Comparison of ENCODE assay signal across 10 cellular contexts in genomic region chr2:98769784-98770183, GRCh38. TPM values are rescaled to one million over a fixed set of nuclear protein-coding genes. Genes with fewer than 3 reads are reported as not detected.
DNase-seq lines count a peak whose midpoint lies in the region; ATAC-seq and TF ChIP-seq lines count a peak whose summit lies in the region.
"Had no signal": no experiment of that assay in that cellular context is flagged by ENCODE, and none has a peak within 500 bp of the region (broad histone marks: within the 10 kb centered on the region; RNA-seq: fewer than 3 reads in every experiment).

No MANE protein-coding gene starts in this region.

- H3K27me3 ChIP-seq in DND-41 (ENCODE audit: insufficient read depth, low read length, poor library complexity) = no peaks in the 10 kb centered on the region
- no peaks in the 10 kb centered on the region for H3K27me3 ChIP-seq in smooth muscle cell (ENCODE audit: low read depth)
- H3K27me3 ChIP-seq: neutrophil, SJSA1 had no signal

- ATAC-seq in DND-41 (ENCODE audit: insufficient read depth, low read depth) (peak; percentile 31), GM21367 (IDR thresholded peaks at IDR 0.05; ENCODE audit: unreplicated experiment) (no peak), HG03135 (IDR thresholded peaks at IDR 0.05; ENCODE audit: unreplicated experiment) (no peak)
- ATAC-seq in natural killer cell treated with Interleukin-12 subunit alpha and Interleukin-12 subunit beta and Interleukin-15 and Interleukin-18, amount 100 ng/mL, for 72 hours = no peak

- peak overlapping the region; percentile 99 for H3K27ac Mint-ChIP-seq in activated T-helper 1 cell treated with anti-CD3 and anti-CD28 coated beads, Interleukin-12 subunit alpha, Interleukin-12 subunit beta, Interleukin-2, Interleukin-4 antibody, amounts not matched to agents 30 ng/mL and 10 ng/mL and 1 ng/mL, durations not matched to agents 14 hours and 24 hours and 36 hours
- H3K27ac Mint-ChIP-seq in natural killer cell treated with Interleukin-12 subunit alpha and Interleukin-12 subunit beta and Interleukin-15 and Interleukin-18, amount 100 ng/mL, for 72 hours = peak overlapping the region; percentile 24 to 94

- H2AFZ ChIP-seq in DND-41 (ENCODE audit: low read depth, low read length) (peak overlapping the region; percentile 32; the same call in 1 of the 2 replicates), smooth muscle cell (ENCODE audit: low read depth) (no peak overlapping the region)

- intact Hi-C loops in activated T-helper 1 cell treated with anti-CD3 and anti-CD28 coated beads, Interleukin-12 subunit alpha, Interleukin-12 subunit beta, Interleukin-2, Interleukin-4 antibody, amounts not matched to agents 30 ng/mL and 10 ng/mL and 1 ng/mL, durations not matched to agents 14 hours and 24 hours and 36 hours (cut with micrococcal nuclease) = loop anchor here (2.0 to 10.0 kb wide), 6 partner anchors 59 to 568 kb away; partner anchors contain the start of genes COA5, EIF5B, LIPT1 and TSGA10

- peaks cover 79% of the 10 kb centered on the region for H3K4me1 Mint-ChIP-seq in activated T-helper 1 cell treated with anti-CD3 and anti-CD28 coated beads, Interleukin-12 subunit alpha, Interleukin-12 subunit beta, Interleukin-2, Interleukin-4 antibody, amounts not matched to agents 30 ng/mL and 10 ng/mL and 1 ng/mL, durations not matched to agents 14 hours and 24 hours and 36 hours (ENCODE audit: low read depth)
- peaks cover 43% of the 10 kb centered on the region in 2 donors for H3K4me1 Mint-ChIP-seq in natural killer cell treated with Interleukin-12 subunit alpha and Interleukin-12 subunit beta and Interleukin-15 and Interleukin-18, amount 100 ng/mL, for 72 hours (ENCODE audit: low read depth in 2 of 2)

- H3F3A ChIP-seq in smooth muscle cell (ENCODE audit: low read depth) = no peaks in the 10 kb centered on the region

- WGBS in smooth muscle cell (ENCODE audit: low lambda C conversion rate) = 84% methylated on average over 14 of the region's 14 CpGs

- H3K4me3 ChIP-seq in DND-41 (ENCODE audit: low read depth in 1 of 2, low read length in 2 of 2) (peak overlapping the region in 1 of 2 experiments; percentile 59; a peak in 2 of 4 replicates), smooth muscle cell (no peak overlapping the region)
- H3K4me3 ChIP-seq: SJSA1 had no signal

- no peaks in the 10 kb centered on the region for H4K20me1 ChIP-seq in DND-41 (ENCODE audit: insufficient read depth, low read length)
- H4K20me1 ChIP-seq in smooth muscle cell (ENCODE audit: low read depth) = no peaks in the 10 kb centered on the region

- peak; percentile 88 for DNase-seq in DND-41
- peak; percentile 98 for DNase-seq in NCI-H2196 treated with DMSO at 0.1 percent for 48 hours (lab: John Stamatoyannopoulos, UW; ENCODE audit: unreplicated experiment)
- DNase-seq in activated T-helper 1 cell treated with anti-CD3 and anti-CD28 coated beads, Interleukin-12 subunit alpha, Interleukin-12 subunit beta, Interleukin-2, Interleukin-4 antibody, amounts not matched to agents 30 ng/mL and 10 ng/mL and 1 ng/mL, durations not matched to agents 14 hours and 24 hours and 36 hours (ENCODE audit: low spot score) = no peak
- DNase-seq in natural killer cell treated with Interleukin-12 subunit alpha and Interleukin-12 subunit beta and Interleukin-15 and Interleukin-18, amount 100 ng/mL, for 72 hours (ENCODE audit: low spot score) = no peak
- no peak for DNase-seq in HCEC 1CT
- no peak for DNase-seq in smooth muscle cell (lab: John Stamatoyannopoulos, UW; ENCODE audit: unreplicated experiment)

- H3K36me3 Mint-ChIP-seq in activated T-helper 1 cell treated with anti-CD3 and anti-CD28 coated beads, Interleukin-12 subunit alpha, Interleukin-12 subunit beta, Interleukin-2, Interleukin-4 antibody, amounts not matched to agents 30 ng/mL and 10 ng/mL and 1 ng/mL, durations not matched to agents 14 hours and 24 hours and 36 hours (ENCODE audit: low read depth) = peaks cover 3% of the 10 kb centered on the region
- no peaks in the 10 kb centered on the region for H3K36me3 Mint-ChIP-seq in natural killer cell treated with Interleukin-12 subunit alpha and Interleukin-12 subunit beta and Interleukin-15 and Interleukin-18, amount 100 ng/mL, for 72 hours

- H3K4me1 ChIP-seq in DND-41 (ENCODE audit: insufficient read depth, low read length) (peaks cover 83% of the 10 kb centered on the region), smooth muscle cell (ENCODE audit: low read depth) (no peaks in the 10 kb centered on the region)
- H3K4me1 ChIP-seq: SJSA1 had no signal

- H3K4me2 ChIP-seq in DND-41 (ENCODE audit: insufficient read depth, low read length) (peak overlapping the region; percentile 68), smooth muscle cell (no peak overlapping the region)

- H3K79me2 ChIP-seq in DND-41 (ENCODE audit: insufficient read depth, low read length) (peaks cover 16% of the 10 kb centered on the region; the same call in 1 of the 2 replicates), smooth muscle cell (ENCODE audit: low read depth) (no peaks in the 10 kb centered on the region)

- H3K4me3 Mint-ChIP-seq in activated T-helper 1 cell treated with anti-CD3 and anti-CD28 coated beads, Interleukin-12 subunit alpha, Interleukin-12 subunit beta, Interleukin-2, Interleukin-4 antibody, amounts not matched to agents 30 ng/mL and 10 ng/mL and 1 ng/mL, durations not matched to agents 14 hours and 24 hours and 36 hours = peak overlapping the region; percentile 92
- peak overlapping the region; percentile 83 for H3K4me3 Mint-ChIP-seq in natural killer cell treated with Interleukin-12 subunit alpha and Interleukin-12 subunit beta and Interleukin-15 and Interleukin-18, amount 100 ng/mL, for 72 hours

- H3K36me3 ChIP-seq in DND-41 (ENCODE audit: insufficient read depth, low read length) (peaks cover 13% of the 10 kb centered on the region), smooth muscle cell (ENCODE audit: low read depth) (no peaks in the 10 kb centered on the region)
- H3K36me3 ChIP-seq: neutrophil, SJSA1 had no signal

- H3K27me3 Mint-ChIP-seq in activated T-helper 1 cell treated with anti-CD3 and anti-CD28 coated beads, Interleukin-12 subunit alpha, Interleukin-12 subunit beta, Interleukin-2, Interleukin-4 antibody, amounts not matched to agents 30 ng/mL and 10 ng/mL and 1 ng/mL, durations not matched to agents 14 hours and 24 hours and 36 hours (ENCODE audit: insufficient read depth) = peaks cover 2% of the 10 kb centered on the region
- H3K27me3 Mint-ChIP-seq in natural killer cell treated with Interleukin-12 subunit alpha and Interleukin-12 subunit beta and Interleukin-15 and Interleukin-18, amount 100 ng/mL, for 72 hours = no peaks in the 10 kb centered on the region

- H3K27ac ChIP-seq in DND-41 (ENCODE audit: low read length) (peak overlapping the region; percentile 92), smooth muscle cell (ENCODE audit: low read depth) (no peak overlapping the region)
- H3K27ac ChIP-seq: neutrophil, SJSA1 had no signal

- no peaks in the 10 kb centered on the region for H3K9me3 ChIP-seq in DND-41 (ENCODE audit: insufficient read depth, low read length, severe bottlenecking)
- no peaks in the 10 kb centered on the region for H3K9me3 ChIP-seq in smooth muscle cell (replicated peaks; ENCODE audit: low read depth)
- H3K9me3 ChIP-seq: neutrophil, SJSA1 had no signal

- no peaks in the 10 kb centered on the region for H3K9me3 Mint-ChIP-seq in activated T-helper 1 cell treated with anti-CD3 and anti-CD28 coated beads, Interleukin-12 subunit alpha, Interleukin-12 subunit beta, Interleukin-2, Interleukin-4 antibody, amounts not matched to agents 30 ng/mL and 10 ng/mL and 1 ng/mL, durations not matched to agents 14 hours and 24 hours and 36 hours
- no peaks in the 10 kb centered on the region for H3K9me3 Mint-ChIP-seq in natural killer cell treated with Interleukin-12 subunit alpha and Interleukin-12 subunit beta and Interleukin-15 and Interleukin-18, amount 100 ng/mL, for 72 hours

- TF ChIP-seq CTCF in DND-41 (IDR thresholded peaks at IDR 0.05; ENCODE audit: borderline replicate concordance, extremely low read depth, low read length, poor library complexity, severe bottlenecking) (no peak), smooth muscle cell (IDR thresholded peaks at IDR 0.05; ENCODE audit: borderline replicate concordance, insufficient read depth, poor library complexity, severe bottlenecking) (no peak)

- H3K9ac ChIP-seq in DND-41 (ENCODE audit: low read depth, low read length) (peak overlapping the region; percentile 66), smooth muscle cell (ENCODE audit: low read depth) (no peak overlapping the region)

RNA-seq across cellular contexts. Expression of gene MGAT4A, which starts 38.9 kb away (rescaled TPM):
- total RNA-seq in activated T-helper 1 cell treated with anti-CD3 and anti-CD28 coated beads, Interleukin-12 subunit alpha, Interleukin-12 subunit beta, Interleukin-2, Interleukin-4 antibody, amounts not matched to agents 30 ng/mL and 10 ng/mL and 1 ng/mL, durations not matched to agents 14 hours and 24 hours and 36 hours = 47.0 and 49.7 TPM in 2 replicates
- 10 to 100 TPM; 23.1 to 25.0 TPM for total RNA-seq in natural killer cell treated with Interleukin-12 subunit alpha and Interleukin-12 subunit beta and Interleukin-15 and Interleukin-18, amount 100 ng/mL, for 72 hours
- 3.3 and 8.9 TPM in 2 replicates for total RNA-seq in smooth muscle cell
- polyA plus RNA-seq in smooth muscle cell = 0.12 and 1.4 TPM in 2 replicates
- total RNA-seq: SJSA1 had no signal

Comparison
In these comparisons a context has a peak if more than half of its experiments do, and no peak if none do; other contexts are left out.
1. DNase-seq: peak in DND-41 (single experiment) and NCI-H2196 treated with DMSO at 0.1 percent for 48 hours (single experiment); none in activated T-helper 1 cell treated with anti-CD3 and anti-CD28 coated beads, Interleukin-12 subunit alpha, Interleukin-12 subunit beta, Interleukin-2, Interleukin-4 antibody, amounts not matched to agents 30 ng/mL and 10 ng/mL and 1 ng/mL, durations not matched to agents 14 hours and 24 hours and 36 hours (single experiment), natural killer cell treated with Interleukin-12 subunit alpha and Interleukin-12 subunit beta and Interleukin-15 and Interleukin-18, amount 100 ng/mL, for 72 hours (single experiment), HCEC 1CT (single experiment) and smooth muscle cell (single experiment).